Comparison of ENCODE assay signal across 8 cellular contexts in the genomic region with DNA sequence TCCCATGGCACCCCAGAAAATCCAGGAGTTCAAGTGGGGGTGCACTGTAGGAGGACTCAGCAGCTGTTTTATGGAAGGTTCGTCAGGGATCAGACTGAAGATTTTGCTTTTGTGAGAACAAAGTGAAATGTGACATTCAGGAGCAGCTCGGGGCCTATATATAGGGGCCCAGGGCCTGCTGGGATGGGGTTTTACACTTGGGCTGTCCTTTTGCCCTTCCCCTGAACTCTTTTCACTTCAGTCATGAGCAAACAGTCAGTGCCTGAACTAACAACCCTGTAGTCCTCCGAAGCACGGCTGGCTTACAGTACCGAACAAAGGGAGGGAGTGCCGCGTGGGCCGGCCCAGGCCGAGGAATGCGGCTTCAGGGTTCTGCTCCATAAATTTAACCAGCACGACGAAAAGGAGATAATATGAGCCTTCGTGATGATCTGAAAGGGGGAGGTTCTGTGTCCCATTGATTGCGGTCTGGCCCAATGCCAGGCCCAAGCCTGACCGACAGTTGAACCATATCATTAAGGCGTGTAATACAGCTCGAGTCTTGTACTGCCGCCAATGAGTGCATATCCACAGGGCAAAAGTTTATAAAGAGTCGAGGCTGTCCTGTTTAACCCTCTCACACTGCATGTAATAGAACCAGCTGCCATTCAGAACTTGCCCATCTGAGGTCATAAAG.
A peak's percentile ranks its signal among the peaks of the same experiment; 100 is the strongest.
DNase-seq lines count a peak whose midpoint lies in the region; ATAC-seq, FAIRE-seq and TF ChIP-seq lines count a peak whose summit lies in the region.

No MANE protein-coding gene starts in this region.

- DNase-seq in activated CD4-positive, alpha-beta T cell treated with anti-CD3 and anti-CD28 coated beads for 36 hours = peak; percentile 49
- no peak for DNase-seq in activated CD4-positive, alpha-beta T cell treated with anti-CD3 and anti-CD28 coated beads for 1 hour
- DNase-seq in NCI-H2107 treated with DMSO at 0.1 percent for 48 hours (lab: John Stamatoyannopoulos, UW; ENCODE audit: unreplicated experiment) = peak; percentile 93
- peak; percentile 98 for DNase-seq in adipocyte (ENCODE audit: low read depth)
- peak; percentile 92 for DNase-seq in hepatocyte (ENCODE audit: low spot score)
- DNase-seq in small intestine = peak; percentile 98
- DNase-seq in GM19238 (ENCODE audit: insufficient read length, low spot score) = no peak

- no peaks in the 10 kb centered on the region for H3K9me3 Mint-ChIP-seq in activated CD4-positive, alpha-beta T cell treated with anti-CD3 and anti-CD28 coated beads for 36 hours (ENCODE audit: low read depth)

- FAIRE-seq in small intestine (lab: Jason Lieb, UNC) = no peak

- H3K36me3 ChIP-seq in adipocyte (ENCODE audit: control insufficient read depth, insufficient read depth, low read length, severe bottlenecking) (peaks cover 3% of the 10 kb centered on the region), hepatocyte (replicated peaks; ENCODE audit: insufficient read depth, low read depth) (no peaks in the 10 kb centered on the region), small intestine (ENCODE audit: control insufficient read depth in 2 of 2, insufficient read depth in 2 of 2, low read length in 2 of 2) (no peaks in the 10 kb centered on the region)

- H3K4me1 Mint-ChIP-seq in activated CD4-positive, alpha-beta T cell treated with anti-CD3 and anti-CD28 coated beads for 36 hours = peaks cover 92% of the 10 kb centered on the region

- H3K79me2 ChIP-seq in hepatocyte = no peaks in the 10 kb centered on the region

- peak overlapping the region; percentile 89 for H3K27ac ChIP-seq in hepatocyte
- H3K27ac ChIP-seq in small intestine (ENCODE audit: low read depth in 1 of 2, low read length in 1 of 2) = peak overlapping the region; percentile 84 to 92

- peaks cover 31% of the 10 kb centered on the region for H3K36me3 Mint-ChIP-seq in activated CD4-positive, alpha-beta T cell treated with anti-CD3 and anti-CD28 coated beads for 36 hours (ENCODE audit: low read depth)

- 4% methylated on average over 19 of the region's 19 CpGs for WGBS in hepatocyte (ENCODE audit: low lambda C conversion rate, missing lambda C conversion rate)
- 15 to 25% (median 20%) methylated on average over 19 of the region's 19 CpGs for WGBS in small intestine, 3 donors

- no peaks in the 10 kb centered on the region for H3K27me3 Mint-ChIP-seq in activated CD4-positive, alpha-beta T cell treated with anti-CD3 and anti-CD28 coated beads for 36 hours

- no peaks in the 10 kb centered on the region for H3K27me3 ChIP-seq in adipocyte (replicated peaks; ENCODE audit: control insufficient read depth, insufficient read depth, low read length)
- no peaks in the 10 kb centered on the region for H3K27me3 ChIP-seq in hepatocyte
- no peaks in the 10 kb centered on the region for H3K27me3 ChIP-seq in small intestine (ENCODE audit: control insufficient read depth in 2 of 2, insufficient read depth in 2 of 2, low read length in 2 of 2)

- H3K27ac Mint-ChIP-seq in activated CD4-positive, alpha-beta T cell treated with anti-CD3 and anti-CD28 coated beads for 36 hours = peak overlapping the region; percentile 87

- peak overlapping the region; percentile 55 for H3K4me2 ChIP-seq in hepatocyte

- intact Hi-C loops in activated CD4-positive, alpha-beta T cell treated with anti-CD3 and anti-CD28 coated beads for 36 hours (cut with DNase I, micrococcal nuclease) = no loop called here

- H3K4me3 ChIP-seq in adipocyte (ENCODE audit: low read length) (peak overlapping the region; percentile 21), hepatocyte (no peak overlapping the region), small intestine (ENCODE audit: low read depth in 1 of 2, low read length in 2 of 2) (no peak overlapping the region)

- CTCF ChIA-PET in activated CD4-positive, alpha-beta T cell treated with anti-CD3 and anti-CD28 coated beads for 36 hours (lab: Charles Lee) = interaction anchor here (0.6 to 2.3 kb wide), 3 partner anchors 26 to 201 kb away, joined by 3 to 4 read pairs (median 4); no protein-coding TSS in a partner anchor

- peak; percentile 15 for ATAC-seq in activated CD4-positive, alpha-beta T cell treated with anti-CD3 and anti-CD28 coated beads for 36 hours
- ATAC-seq in activated CD4-positive, CD25-positive, alpha-beta regulatory T cell treated with anti-CD3 and anti-CD28 coated beads, Interleukin-2, amount 50 U/mL, for 24 hours = no peak

- peak overlapping the region; percentile 65 for H3K9ac ChIP-seq in adipocyte (ENCODE audit: low read length)

- POLR2A ChIA-PET in activated CD4-positive, alpha-beta T cell treated with anti-CD3 and anti-CD28 coated beads for 36 hours (lab: Charles Lee) = interaction anchor here (0.6 to 1.3 kb wide), 3 partner anchors 33 to 570 kb away, joined by 3 to 5 read pairs (median 4); no protein-coding TSS in a partner anchor

- H3K9me3 ChIP-seq in adipocyte (ENCODE audit: control insufficient read depth, low read length) = no peaks in the 10 kb centered on the region
- H3K9me3 ChIP-seq in hepatocyte (ENCODE audit: low read depth) = no peaks in the 10 kb centered on the region
- H3K9me3 ChIP-seq in small intestine (ENCODE audit: control insufficient read depth, low read depth) = no peaks in the 10 kb centered on the region

- peak overlapping the region; percentile 37 for H3K4me3 Mint-ChIP-seq in activated CD4-positive, alpha-beta T cell treated with anti-CD3 and anti-CD28 coated beads for 36 hours

- no peak for TF ChIP-seq CTCF in hepatocyte (IDR thresholded peaks at IDR 0.05; ENCODE audit: poor library complexity)

- no peaks in the 10 kb centered on the region for H3K9me2 ChIP-seq in hepatocyte (replicated peaks; ENCODE audit: insufficient read depth)

- H3K4me1 ChIP-seq in adipocyte (ENCODE audit: control insufficient read depth, insufficient read depth, low read length) (peaks cover 77% of the 10 kb centered on the region), hepatocyte (ENCODE audit: insufficient read depth) (peaks cover 84% of the 10 kb centered on the region), small intestine (ENCODE audit: control insufficient read depth in 2 of 2, insufficient read depth in 1 of 2, low read depth in 1 of 2, low read length in 1 of 2) (peaks cover 32 to 54% of the 10 kb centered on the region in 2 donors)

- no peaks in the 10 kb centered on the region for H4K20me1 ChIP-seq in hepatocyte (ENCODE audit: insufficient read depth, poor library complexity, severe bottlenecking)

- H2AFZ ChIP-seq in hepatocyte = no peak overlapping the region

Comparison
In these comparisons a context has a peak if more than half of its experiments do, and no peak if none do; other contexts are left out.
1. DNase-seq: peak in activated CD4-positive, alpha-beta T cell treated with anti-CD3 and anti-CD28 coated beads for 36 hours (single experiment), NCI-H2107 treated with DMSO at 0.1 percent for 48 hours (single experiment), adipocyte (single experiment), hepatocyte (single experiment) and small intestine (single experiment); none in activated CD4-positive, alpha-beta T cell treated with anti-CD3 and anti-CD28 coated beads for 1 hour (single experiment) and GM19238 (single experiment).